ENCODE assay signal across 2 cellular contexts in the genomic region with DNA sequence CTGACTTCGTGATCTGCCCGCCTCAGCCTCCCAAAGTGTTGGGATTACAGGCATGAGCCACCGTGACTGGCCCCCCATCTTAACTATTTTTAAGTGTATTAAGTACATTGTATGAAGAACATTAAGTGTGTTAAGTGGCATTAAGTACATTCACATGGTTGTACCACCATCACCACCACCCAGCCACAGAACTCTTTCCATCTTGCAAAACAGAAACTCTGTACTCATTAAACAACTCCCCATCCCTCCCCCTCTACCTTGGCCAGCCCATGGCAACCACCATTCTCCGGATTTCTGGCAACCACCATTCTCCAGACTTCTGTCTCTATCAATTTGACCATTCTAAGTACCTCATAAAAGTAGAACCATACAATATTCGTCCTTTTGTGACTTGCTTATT.
TF ChIP-seq lines count a peak whose summit lies in the region.

No MANE protein-coding gene starts in this region.

TF ChIP-seq in HepG2, 621 proteins besides CTCF, POLR2A, EP300 and RAD21 (continues in another document):
- TF ChIP-seq RFX5 (IDR thresholded peaks at IDR 0.05; ENCODE audit: low read depth, low read length) (no peak), ZNF563 (CRISPR knock-in tag; IDR thresholded peaks at IDR 0.05) (no peak), FOXJ3 (CRISPR knock-in tag; IDR thresholded peaks at IDR 0.05; ENCODE audit: borderline replicate concordance) (no peak), ZSCAN20 (CRISPR knock-in tag; IDR thresholded peaks at IDR 0.05; ENCODE audit: borderline replicate concordance) (no peak), ZNF260 (CRISPR knock-in tag; IDR thresholded peaks at IDR 0.05; ENCODE audit: borderline replicate concordance, low read depth) (no peak), BORCS8-MEF2B (CRISPR knock-in tag; IDR thresholded peaks at IDR 0.05) (no peak), ZNF577 (CRISPR knock-in tag; IDR thresholded peaks at IDR 0.05; ENCODE audit: borderline replicate concordance, low read depth) (no peak), SMARCC2 (IDR thresholded peaks at IDR 0.05) (no peak), MBNL3 (CRISPR knock-in tag; conservative IDR thresholded peaks at IDR 0.05) (no peak)
- TF ChIP-seq, protein P1, sequence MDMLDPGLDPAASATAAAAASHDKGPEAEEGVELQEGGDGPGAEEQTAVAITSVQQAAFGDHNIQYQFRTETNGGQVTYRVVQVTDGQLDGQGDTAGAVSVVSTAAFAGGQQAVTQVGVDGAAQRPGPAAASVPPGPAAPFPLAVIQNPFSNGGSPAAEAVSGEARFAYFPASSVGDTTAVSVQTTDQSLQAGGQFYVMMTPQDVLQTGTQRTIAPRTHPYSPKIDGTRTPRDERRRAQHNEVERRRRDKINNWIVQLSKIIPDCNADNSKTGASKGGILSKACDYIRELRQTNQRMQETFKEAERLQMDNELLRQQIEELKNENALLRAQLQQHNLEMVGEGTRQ (IDR thresholded peaks at IDR 0.05; ENCODE audit: low read depth, low read length): no peak
- TF ChIP-seq, protein P1 (CRISPR knock-in tag; IDR thresholded peaks at IDR 0.05; ENCODE audit: borderline replicate concordance): no peak
- TF ChIP-seq, protein P2, sequence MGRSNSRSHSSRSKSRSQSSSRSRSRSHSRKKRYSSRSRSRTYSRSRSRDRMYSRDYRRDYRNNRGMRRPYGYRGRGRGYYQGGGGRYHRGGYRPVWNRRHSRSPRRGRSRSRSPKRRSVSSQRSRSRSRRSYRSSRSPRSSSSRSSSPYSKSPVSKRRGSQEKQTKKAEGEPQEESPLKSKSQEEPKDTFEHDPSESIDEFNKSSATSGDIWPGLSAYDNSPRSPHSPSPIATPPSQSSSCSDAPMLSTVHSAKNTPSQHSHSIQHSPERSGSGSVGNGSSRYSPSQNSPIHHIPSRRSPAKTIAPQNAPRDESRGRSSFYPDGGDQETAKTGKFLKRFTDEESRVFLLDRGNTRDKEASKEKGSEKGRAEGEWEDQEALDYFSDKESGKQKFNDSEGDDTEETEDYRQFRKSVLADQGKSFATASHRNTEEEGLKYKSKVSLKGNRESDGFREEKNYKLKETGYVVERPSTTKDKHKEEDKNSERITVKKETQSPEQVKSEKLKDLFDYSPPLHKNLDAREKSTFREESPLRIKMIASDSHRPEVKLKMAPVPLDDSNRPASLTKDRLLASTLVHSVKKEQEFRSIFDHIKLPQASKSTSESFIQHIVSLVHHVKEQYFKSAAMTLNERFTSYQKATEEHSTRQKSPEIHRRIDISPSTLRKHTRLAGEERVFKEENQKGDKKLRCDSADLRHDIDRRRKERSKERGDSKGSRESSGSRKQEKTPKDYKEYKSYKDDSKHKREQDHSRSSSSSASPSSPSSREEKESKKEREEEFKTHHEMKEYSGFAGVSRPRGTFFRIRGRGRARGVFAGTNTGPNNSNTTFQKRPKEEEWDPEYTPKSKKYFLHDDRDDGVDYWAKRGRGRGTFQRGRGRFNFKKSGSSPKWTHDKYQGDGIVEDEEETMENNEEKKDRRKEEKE (IDR thresholded peaks at IDR 0.05): no peak
- TF ChIP-seq, protein P3, sequence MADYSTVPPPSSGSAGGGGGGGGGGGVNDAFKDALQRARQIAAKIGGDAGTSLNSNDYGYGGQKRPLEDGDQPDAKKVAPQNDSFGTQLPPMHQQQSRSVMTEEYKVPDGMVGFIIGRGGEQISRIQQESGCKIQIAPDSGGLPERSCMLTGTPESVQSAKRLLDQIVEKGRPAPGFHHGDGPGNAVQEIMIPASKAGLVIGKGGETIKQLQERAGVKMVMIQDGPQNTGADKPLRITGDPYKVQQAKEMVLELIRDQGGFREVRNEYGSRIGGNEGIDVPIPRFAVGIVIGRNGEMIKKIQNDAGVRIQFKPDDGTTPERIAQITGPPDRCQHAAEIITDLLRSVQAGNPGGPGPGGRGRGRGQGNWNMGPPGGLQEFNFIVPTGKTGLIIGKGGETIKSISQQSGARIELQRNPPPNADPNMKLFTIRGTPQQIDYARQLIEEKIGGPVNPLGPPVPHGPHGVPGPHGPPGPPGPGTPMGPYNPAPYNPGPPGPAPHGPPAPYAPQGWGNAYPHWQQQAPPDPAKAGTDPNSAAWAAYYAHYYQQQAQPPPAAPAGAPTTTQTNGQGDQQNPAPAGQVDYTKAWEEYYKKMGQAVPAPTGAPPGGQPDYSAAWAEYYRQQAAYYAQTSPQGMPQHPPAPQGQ (CRISPR knock-in tag; IDR thresholded peaks at IDR 0.05; ENCODE audit: borderline replicate concordance): no peak
- TF ChIP-seq, protein P4, sequence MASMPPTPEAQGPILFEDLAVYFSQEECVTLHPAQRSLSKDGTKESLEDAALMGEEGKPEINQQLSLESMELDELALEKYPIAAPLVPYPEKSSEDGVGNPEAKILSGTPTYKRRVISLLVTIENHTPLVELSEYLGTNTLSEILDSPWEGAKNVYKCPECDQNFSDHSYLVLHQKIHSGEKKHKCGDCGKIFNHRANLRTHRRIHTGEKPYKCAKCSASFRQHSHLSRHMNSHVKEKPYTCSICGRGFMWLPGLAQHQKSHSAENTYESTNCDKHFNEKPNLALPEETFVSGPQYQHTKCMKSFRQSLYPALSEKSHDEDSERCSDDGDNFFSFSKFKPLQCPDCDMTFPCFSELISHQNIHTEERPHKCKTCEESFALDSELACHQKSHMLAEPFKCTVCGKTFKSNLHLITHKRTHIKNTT (CRISPR knock-in tag; IDR thresholded peaks at IDR 0.05): no peak
- TF ChIP-seq, protein P5, sequence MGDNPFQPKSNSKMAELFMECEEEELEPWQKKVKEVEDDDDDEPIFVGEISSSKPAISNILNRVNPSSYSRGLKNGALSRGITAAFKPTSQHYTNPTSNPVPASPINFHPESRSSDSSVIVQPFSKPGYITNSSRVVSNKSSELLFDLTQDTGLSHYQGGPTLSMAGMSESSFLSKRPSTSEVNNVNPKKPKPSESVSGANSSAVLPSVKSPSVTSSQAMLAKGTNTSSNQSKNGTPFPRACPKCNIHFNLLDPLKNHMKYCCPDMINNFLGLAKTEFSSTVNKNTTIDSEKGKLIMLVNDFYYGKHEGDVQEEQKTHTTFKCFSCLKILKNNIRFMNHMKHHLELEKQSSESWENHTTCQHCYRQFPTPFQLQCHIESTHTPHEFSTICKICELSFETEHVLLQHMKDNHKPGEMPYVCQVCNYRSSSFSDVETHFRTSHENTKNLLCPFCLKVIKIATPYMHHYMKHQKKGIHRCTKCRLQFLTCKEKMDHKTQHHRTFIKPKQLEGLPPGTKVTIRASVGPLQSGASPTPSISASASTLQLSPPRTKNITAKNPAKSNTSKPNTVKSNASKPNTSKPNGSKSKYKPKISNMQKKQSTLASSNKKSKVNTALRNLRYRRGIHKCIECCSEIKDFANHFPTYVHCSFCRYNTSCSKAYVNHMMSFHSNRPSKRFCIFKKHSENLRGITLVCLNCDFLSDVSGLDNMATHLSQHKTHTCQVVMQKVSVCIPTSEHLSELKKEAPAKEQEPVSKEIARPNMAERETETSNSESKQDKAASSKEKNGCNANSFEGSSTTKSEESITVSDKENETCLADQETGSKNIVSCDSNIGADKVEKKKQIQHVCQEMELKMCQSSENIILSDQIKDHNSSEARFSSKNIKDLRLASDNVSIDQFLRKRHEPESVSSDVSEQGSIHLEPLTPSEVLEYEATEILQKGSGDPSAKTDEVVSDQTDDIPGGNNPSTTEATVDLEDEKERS (CRISPR knock-in tag; IDR thresholded peaks at IDR 0.05): no peak

TF ChIP-seq in GM12878, 131 proteins besides CTCF, POLR2A, EP300 and RAD21:
- TF ChIP-seq NFYA (IDR thresholded peaks at IDR 0.05; ENCODE audit: borderline replicate concordance, low read depth, low read length): no peak
- peak; percentile 63 for TF ChIP-seq MTA2 (IDR thresholded peaks at IDR 0.05; ENCODE audit: low read depth)
- TF ChIP-seq MYC (IDR thresholded peaks at IDR 0.05; ENCODE audit: insufficient read depth, insufficient read length, insufficient replicate concordance, low read length, severe bottlenecking): no peak
- TF ChIP-seq JUNB (IDR thresholded peaks at IDR 0.05): no peak
- no peak for TF ChIP-seq PAX5 (IDR thresholded peaks at IDR 0.05; ENCODE audit: borderline replicate concordance, low read depth, low read length)
- TF ChIP-seq, protein P6, sequence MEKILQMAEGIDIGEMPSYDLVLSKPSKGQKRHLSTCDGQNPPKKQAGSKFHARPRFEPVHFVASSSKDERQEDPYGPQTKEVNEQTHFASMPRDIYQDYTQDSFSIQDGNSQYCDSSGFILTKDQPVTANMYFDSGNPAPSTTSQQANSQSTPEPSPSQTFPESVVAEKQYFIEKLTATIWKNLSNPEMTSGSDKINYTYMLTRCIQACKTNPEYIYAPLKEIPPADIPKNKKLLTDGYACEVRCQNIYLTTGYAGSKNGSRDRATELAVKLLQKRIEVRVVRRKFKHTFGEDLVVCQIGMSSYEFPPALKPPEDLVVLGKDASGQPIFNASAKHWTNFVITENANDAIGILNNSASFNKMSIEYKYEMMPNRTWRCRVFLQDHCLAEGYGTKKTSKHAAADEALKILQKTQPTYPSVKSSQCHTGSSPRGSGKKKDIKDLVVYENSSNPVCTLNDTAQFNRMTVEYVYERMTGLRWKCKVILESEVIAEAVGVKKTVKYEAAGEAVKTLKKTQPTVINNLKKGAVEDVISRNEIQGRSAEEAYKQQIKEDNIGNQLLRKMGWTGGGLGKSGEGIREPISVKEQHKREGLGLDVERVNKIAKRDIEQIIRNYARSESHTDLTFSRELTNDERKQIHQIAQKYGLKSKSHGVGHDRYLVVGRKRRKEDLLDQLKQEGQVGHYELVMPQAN (conservative IDR thresholded peaks at IDR 0.05): no peak
- TF ChIP-seq KLF5 (IDR thresholded peaks at IDR 0.05; ENCODE audit: partially characterized antibody): no peak
- no peak for TF ChIP-seq TARDBP (IDR thresholded peaks at IDR 0.05; ENCODE audit: borderline replicate concordance)
- TF ChIP-seq FOS (IDR thresholded peaks at IDR 0.05; ENCODE audit: borderline replicate concordance, extremely low read depth, insufficient read length): no peak
- peak in 1 of 2 experiments; percentile 26; a peak in 1 of 4 replicates for TF ChIP-seq IKZF2 (IDR thresholded peaks at IDR 0.05)
- TF ChIP-seq SMAD1 (IDR thresholded peaks at IDR 0.05; ENCODE audit: low read depth, partially characterized antibody): no peak
